ENCODE assay signal across 19 cellular contexts in the genomic region with DNA sequence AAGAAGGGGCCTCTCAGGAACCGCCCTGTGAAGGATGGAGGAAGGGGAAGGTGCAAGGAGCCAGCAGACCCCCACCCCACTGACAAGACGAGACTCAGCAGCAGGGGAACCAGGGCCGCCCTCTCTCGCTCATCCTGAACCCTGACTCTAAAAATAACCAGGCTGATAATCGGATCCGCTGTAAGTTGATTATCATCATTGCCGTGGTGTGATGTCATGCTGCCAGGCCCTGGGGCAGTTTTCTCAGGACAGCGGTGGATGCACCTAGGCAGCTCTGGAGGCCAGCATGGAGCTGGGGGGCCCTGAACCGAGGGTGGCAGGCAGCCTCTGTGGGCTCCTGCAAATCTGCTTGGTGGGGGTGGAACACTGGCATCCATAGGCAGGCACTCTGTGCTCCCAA. TPM values are rescaled to one million over a fixed set of nuclear protein-coding genes. Genes with fewer than 3 reads are reported as not detected.
DNase-seq lines count a peak whose midpoint lies in the region; ATAC-seq and TF ChIP-seq lines count a peak whose summit lies in the region.
"Had no signal": no experiment of that assay in that cellular context is flagged by ENCODE, and none has a peak within 500 bp of the region (broad histone marks: within the 10 kb centered on the region; RNA-seq: fewer than 3 reads in every experiment).

No MANE protein-coding gene starts in this region.

- H4K20me1 ChIP-seq in BLaER1 treated with 17β-estradiol and CSF1 and Interleukin-3, amounts not matched to agents 10 nM and 100 nM, result peaks cover 0 to 21% (median 0%) of the 10 kb centered on the region in 11 experiments; a peak in 3 of 22 replicates
- H4K20me1 ChIP-seq in SK-N-SH (ENCODE audit: insufficient read depth), result no peaks in the 10 kb centered on the region

- TF ChIP-seq EP300 in SK-N-SH (IDR thresholded peaks at IDR 0.05; ENCODE audit: borderline replicate concordance in 1 of 2, low read depth in 1 of 2, low read length in 1 of 2), result peak in 1 of 2 experiments; percentile 57; a peak in 1 of 4 replicates

- H3K4me3 ChIP-seq in BE2C (ENCODE audit: low read depth, low read length) (peak overlapping the region; percentile 14), SK-N-SH (ENCODE audit: low read depth in 2 of 2, low read length in 1 of 2) (peak overlapping the region in 1 of 2 experiments; percentile 15; a peak in 1 of 4 replicates), mesendoderm (ENCODE audit: low read length) (no peak overlapping the region)
- H3K4me3 ChIP-seq in BLaER1 treated with 17β-estradiol and CSF1 and Interleukin-3, amounts not matched to agents 10 nM and 100 nM, result no peak overlapping the region
- H3K4me3 ChIP-seq: GM12878, GM23248, HAP-1 had no signal

- no peak overlapping the region for H3K4me3 Mint-ChIP-seq in natural killer cell
- H3K4me3 Mint-ChIP-seq: B cell; CD4-positive, alpha-beta memory T cell; IgD-negative memory B cell had no signal

- CTCF ChIA-PET in SK-N-SH (lab: Yijun Ruan, JAX), result interaction anchor here (3.4 to 12.3 kb wide), 3 partner anchors 7 to 219 kb away, joined by 22 to 143 read pairs (median 50); partner anchors contain the start of gene RET

- no peak overlapping the region for H2BK15ac ChIP-seq in mesendoderm (replicated peaks; ENCODE audit: low read depth)

- peak overlapping the region; percentile 10 to 96 (median 91); a peak in 20 of 22 replicates for H3K4me2 ChIP-seq in BLaER1 treated with 17β-estradiol and CSF1 and Interleukin-3, amounts not matched to agents 10 nM and 100 nM
- H3K4me2 ChIP-seq in SK-N-SH (no peak overlapping the region), mesendoderm (ENCODE audit: low read length) (no peak overlapping the region)

- H3F3A ChIP-seq in SK-N-SH (replicated peaks; ENCODE audit: insufficient read depth), result no peaks in the 10 kb centered on the region

- no peak overlapping the region for H3K56ac ChIP-seq in mesendoderm (ENCODE audit: low read length)

- peaks cover 3 to 4% of the 10 kb centered on the region in 2 donors for H3K9me3 Mint-ChIP-seq in natural killer cell
- H3K9me3 Mint-ChIP-seq: IgD-negative memory B cell had no signal

- no peak overlapping the region for H2AFZ ChIP-seq in SK-N-SH (ENCODE audit: low read depth)
- H2AFZ ChIP-seq: GM23248 had no signal

- no peaks in the 10 kb centered on the region for H3K79me2 ChIP-seq in SK-N-SH (ENCODE audit: insufficient read depth)
- no peaks in the 10 kb centered on the region for H3K79me2 ChIP-seq in mesendoderm (ENCODE audit: control insufficient read depth, insufficient read depth, low read length)

- 8% methylated on average over 5 of the region's 9 CpGs for WGBS in SK-N-SH (ENCODE audit: low lambda C conversion rate)
- no CpG with 5 or more reads among the region's 9 CpGs for WGBS in mesendoderm (ENCODE audit: extremely low coverage, insufficient coverage, low lambda C conversion rate)

- POLR2A ChIA-PET in SK-N-SH (lab: Yijun Ruan, JAX), result interaction anchor here (0.6 to 3.1 kb wide), 7 partner anchors 9 to 114 kb away, joined by 3 to 12 read pairs (median 5); partner anchors contain the start of gene RET

- H3K23ac ChIP-seq in mesendoderm (ENCODE audit: low read length), result no peak overlapping the region

- intact Hi-C loops in natural killer cell (cut with micrococcal nuclease), result no loop called here

- H3K27ac ChIP-seq in BLaER1 treated with 17β-estradiol and CSF1 and Interleukin-3, amounts not matched to agents 10 nM and 100 nM, result peak overlapping the region in 8 of 11 experiments; percentile 1 to 90 (median 80); a peak in 13 of 22 replicates
- H3K27ac ChIP-seq in SK-N-SH (ENCODE audit: low read depth in 2 of 2, low read length in 1 of 2) (peak overlapping the region in 1 of 2 experiments; percentile 96; a peak in 2 of 4 replicates), mesendoderm (ENCODE audit: low read depth, low read length) (no peak overlapping the region)
- H3K27ac ChIP-seq: GM23248 had no signal

- no peaks in the 10 kb centered on the region for H3K79me1 ChIP-seq in mesendoderm (ENCODE audit: low read length)

- no peak overlapping the region for H4K8ac ChIP-seq in mesendoderm (ENCODE audit: low read depth, low read length)

- H3K9me3 ChIP-seq in BE2C (no peaks in the 10 kb centered on the region), SK-N-SH (no peaks in the 10 kb centered on the region)
- H3K9me3 ChIP-seq in BLaER1 treated with 17β-estradiol and CSF1 and Interleukin-3, amounts not matched to agents 10 nM and 100 nM (replicated peaks in 1 of 11), result no peaks in the 10 kb centered on the region
- H3K9me3 ChIP-seq: HAP-1 had no signal

- H3K4me1 ChIP-seq in BE2C (peaks cover 78% of the 10 kb centered on the region), SK-N-SH (ENCODE audit: control insufficient read depth in 1 of 2, insufficient read depth in 2 of 2, low read depth in 1 of 2, low read length in 1 of 2) (peaks cover 0 to 100% of the 10 kb centered on the region in 2 experiments; a peak in 2 of 4 replicates), mesendoderm (ENCODE audit: control insufficient read depth, low read depth, low read length) (no peaks in the 10 kb centered on the region)
- peaks cover 50 to 68% (median 64%) of the 10 kb centered on the region in 10 experiments for H3K4me1 ChIP-seq in BLaER1 treated with 17β-estradiol and CSF1 and Interleukin-3, amounts not matched to agents 10 nM and 100 nM
- H3K4me1 ChIP-seq: HAP-1 had no signal

- no peak overlapping the region for H3K18ac ChIP-seq in mesendoderm (ENCODE audit: low read length)

- no peak overlapping the region for H3K4ac ChIP-seq in mesendoderm (ENCODE audit: low read depth, low read length)

- no peak overlapping the region for H4K5ac ChIP-seq in mesendoderm (ENCODE audit: low read length)

- H3K27ac Mint-ChIP-seq in natural killer cell, result no peak overlapping the region
- H3K27ac Mint-ChIP-seq: B cell, CD14-positive monocyte, IgD-negative memory B cell had no signal

- ATAC-seq in natural killer cell (no peak), GM21515 (IDR thresholded peaks at IDR 0.05; ENCODE audit: unreplicated experiment) (no peak)
- ATAC-seq: GM12878, HepG2 had no signal

- no peak overlapping the region for H2AK5ac ChIP-seq in mesendoderm (ENCODE audit: low read length)

- peaks cover 0 to 9% of the 10 kb centered on the region in 2 donors for H3K4me1 Mint-ChIP-seq in natural killer cell
- H3K4me1 Mint-ChIP-seq: B cell had no signal

- H3K9me2 ChIP-seq in SK-N-SH, result no peaks in the 10 kb centered on the region

- no peak for TF ChIP-seq RAD21 in SK-N-SH (IDR thresholded peaks at IDR 0.05; ENCODE audit: low read length)

- H3K27me3 ChIP-seq in BE2C (no peaks in the 10 kb centered on the region), SK-N-SH (ENCODE audit: insufficient read depth) (no peaks in the 10 kb centered on the region; the same call in 1 of the 2 replicates), mesendoderm (ENCODE audit: insufficient read depth, low read length, poor library complexity) (no peaks in the 10 kb centered on the region)
- peaks cover 0 to 6% (median 0%) of the 10 kb centered on the region in 11 experiments; a peak in 1 of 22 replicates for H3K27me3 ChIP-seq in BLaER1 treated with 17β-estradiol and CSF1 and Interleukin-3, amounts not matched to agents 10 nM and 100 nM

- peak overlapping the region in 5 of 11 experiments; percentile 28 to 67 (median 34); a peak in 7 of 22 replicates for H3K9ac ChIP-seq in BLaER1 treated with 17β-estradiol and CSF1 and Interleukin-3, amounts not matched to agents 10 nM and 100 nM
- H3K9ac ChIP-seq in SK-N-SH (no peak overlapping the region), mesendoderm (ENCODE audit: low read length) (no peak overlapping the region)
- H3K9ac ChIP-seq: GM23248 had no signal

- H2BK120ac ChIP-seq in mesendoderm (ENCODE audit: low read depth, low read length), result no peak overlapping the region

- H3K36me3 ChIP-seq in BE2C (peaks cover 98% of the 10 kb centered on the region), SK-N-SH (replicated peaks in 1 of 2; ENCODE audit: control insufficient read depth in 1 of 2, insufficient read depth in 2 of 2, low read length in 1 of 2) (no peaks in the 10 kb centered on the region), mesendoderm (ENCODE audit: control insufficient read depth, insufficient read depth, low read length) (no peaks in the 10 kb centered on the region)
- no peaks in the 10 kb centered on the region for H3K36me3 ChIP-seq in BLaER1 treated with 17β-estradiol and CSF1 and Interleukin-3, amounts not matched to agents 10 nM and 100 nM
- H3K36me3 ChIP-seq: HAP-1 had no signal

- no peaks in the 10 kb centered on the region for H3K36me3 Mint-ChIP-seq in natural killer cell
- H3K36me3 Mint-ChIP-seq: CD4-positive, alpha-beta memory T cell; IgD-negative memory B cell had no signal

- no peak for TF ChIP-seq CTCF in BE2C (IDR thresholded peaks at IDR 0.05; ENCODE audit: low read depth, low read length)
- no peak for TF ChIP-seq CTCF in SK-N-SH (IDR thresholded peaks at IDR 0.05)
- no peak for TF ChIP-seq CTCF in natural killer cell (IDR thresholded peaks at IDR 0.05)

- DNase-seq in BE2C (peak; percentile 68), SK-N-SH (peak; percentile 69), mesendoderm (peak; percentile 14), natural killer cell (no peak), SW 1271 (lab: John Stamatoyannopoulos, UW) (no peak)
- DNase-seq: CD4-positive, alpha-beta memory T cell; DMS 273 treated with DMSO at 0.1 percent for 48 hours; DMS53; DND-41; EL; GM23248 had no signal

- H2BK5ac ChIP-seq in mesendoderm (ENCODE audit: low read length), result no peak overlapping the region

- peaks cover 3 to 13% of the 10 kb centered on the region in 2 donors for H3K27me3 Mint-ChIP-seq in natural killer cell (ENCODE audit: low read depth in 2 of 2)

TF ChIP-seq in SK-N-SH, 30 proteins besides CTCF, POLR2A, EP300 and RAD21:
- no peak for TF ChIP-seq NRF1 (IDR thresholded peaks at IDR 0.05; ENCODE audit: low read depth, low read length)
- TF ChIP-seq FOXJ3 (CRISPR knock-in tag; IDR thresholded peaks at IDR 0.05), result no peak
- peak; percentile 60 for TF ChIP-seq GATA2 (CRISPR knock-in tag; IDR thresholded peaks at IDR 0.05)

RNA-seq across cellular contexts. Expression of gene RET, which starts 7.9 kb away (rescaled TPM):
- polyA plus RNA-seq in BE2C (2012; ENCODE audit: insufficient read depth, insufficient read length, low read depth), result 310 TPM
- polyA plus RNA-seq in SK-N-SH (2012; rRNA removed), result 3.2 and 6.8 TPM in 2 replicates
- 5.8 and 12.3 TPM in 2 replicates for polyA plus RNA-seq in SK-N-SH (2012; cell fraction: cytosol; rRNA removed)
- polyA plus RNA-seq in SK-N-SH (2012; cell fraction: nucleus; rRNA removed), result 11.5 and 17.8 TPM in 2 replicates
- 9.2 TPM for polyA plus RNA-seq in mesendoderm (2013, experiment 1 of 2)
- 9.2 TPM for polyA plus RNA-seq in mesendoderm (2013, experiment 2 of 2)
- total RNA-seq in natural killer cell, result under 1 TPM in 1 of 3 donors, not detected in 2; 0.16 TPM
- total RNA-seq: CD4-positive, alpha-beta memory T cell; GM12878; GM23248 had no signal
- polyA plus RNA-seq: CD4-positive, alpha-beta memory T cell; GM12878; GM23248; HepG2 had no signal

RNA-seq across cellular contexts. Expression of gene CSGALNACT2, which starts 53.4 kb away (rescaled TPM):
- polyA plus RNA-seq in BE2C (2012; ENCODE audit: insufficient read depth, insufficient read length, low read depth), result 19.2 TPM
- 11.5 and 16.0 TPM in 2 replicates for polyA plus RNA-seq in SK-N-SH (2012; rRNA removed)
- polyA plus RNA-seq in SK-N-SH (2012; cell fraction: cytosol; rRNA removed), result 16.1 and 21.2 TPM in 2 replicates
- polyA plus RNA-seq in SK-N-SH (2012; cell fraction: nucleus; rRNA removed), result 10.9 and 19.7 TPM in 2 replicates
- polyA plus RNA-seq in mesendoderm (2013, experiment 1 of 2), result 6.1 TPM
- 5.9 TPM for polyA plus RNA-seq in mesendoderm (2013, experiment 2 of 2)
- 10 to 100 TPM; 49.9 to 57.4 (median 52.8) TPM for total RNA-seq in natural killer cell

Comparison
In these comparisons a context has a peak if more than half of its experiments do, and no peak if none do; other contexts are left out.
1. DNase-seq: peak in BE2C (single experiment), SK-N-SH (single experiment) and mesendoderm (single experiment); none in natural killer cell (single experiment) and SW 1271 (0 of 2).
2. H3K4me2 ChIP-seq: peak in BLaER1 treated with 17β-estradiol and CSF1 and Interleukin-3, amounts not matched to agents 10 nM and 100 nM (11 of 11); none in SK-N-SH (single experiment) and mesendoderm (single experiment).